27 cellular contexts compared by ENCODE assay signal in the genomic region with DNA sequence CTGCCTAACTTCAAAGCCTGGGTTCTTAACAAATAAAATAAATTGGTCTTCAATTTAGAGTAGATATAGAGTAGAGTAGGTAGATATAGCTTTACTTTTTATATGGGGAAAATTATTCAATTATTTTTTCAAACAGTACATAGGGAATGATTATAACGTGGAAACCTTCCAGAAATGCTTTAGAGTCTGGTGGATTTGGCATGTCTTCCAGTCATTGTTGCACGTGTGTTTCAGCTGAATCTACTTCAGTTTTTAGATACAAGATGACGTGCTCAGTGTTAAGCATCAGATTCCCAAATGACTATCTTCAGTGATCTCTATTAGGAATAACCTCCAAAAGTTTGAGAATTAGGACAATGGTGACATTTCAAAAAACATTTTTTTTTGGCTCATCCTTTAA.
"Had no signal": no experiment of that assay in that cellular context is flagged by ENCODE, and none has a peak within 500 bp of the region (broad histone marks: within the 10 kb centered on the region; RNA-seq: fewer than 3 reads in every experiment).

No MANE protein-coding gene starts in this region.

- H3K4me3 ChIP-seq: dorsolateral prefrontal cortex, heart right ventricle, lung, ovary, psoas muscle, thoracic aorta, tibial nerve, upper lobe of left lung had no signal

- H3K4me1 ChIP-seq: foreskin keratinocyte, upper lobe of left lung had no signal

- H3K36me3 ChIP-seq: heart right ventricle, ovary, thoracic aorta, tibial nerve, upper lobe of left lung had no signal

- DNase-seq: dorsolateral prefrontal cortex; effector CD4-positive, alpha-beta T cell; endodermal cell; foreskin keratinocyte; glutamatergic neuron; heart right ventricle; hypothalamus; immature natural killer cell; islet precursor cell; kidney glomerular epithelial cell; left colon; natural killer cell; occipital lobe; ovary; posterior cingulate gyrus; psoas muscle; right cardiac atrium; small intestine; stimulated activated CD4-positive, alpha-beta T cell treated with anti-CD3 and anti-CD28 coated beads, Interleukin-15, amount 100 ng/mL, for 24 hours; stimulated activated CD4-positive, alpha-beta T cell treated with anti-CD3 and anti-CD28 coated beads, Interleukin-2, amount 100 ng/mL, for 48 hours; stimulated activated naive B cell treated with anti-CD40 and anti-IgM and Interleukin-4, amounts not matched to agents 10 μg/mL and 1 μg/mL and 100 μg/mL, for 72 hours; upper lobe of left lung had no signal

- ATAC-seq: esophagus mucosa; foreskin keratinocyte; heart right ventricle; left colon; natural killer cell; psoas muscle; right cardiac atrium; stimulated activated naive B cell treated with anti-CD40 and anti-IgM and Interleukin-4, amounts not matched to agents 10 μg/mL and 1 μg/mL and 100 μg/mL, for 72 hours had no signal

- H3K27ac ChIP-seq: dorsolateral prefrontal cortex, epithelial cell of prostate, foreskin keratinocyte, ovary, psoas muscle, thoracic aorta, tibial nerve, upper lobe of left lung had no signal

- H3K27me3 ChIP-seq: foreskin keratinocyte, heart right ventricle, ovary, tibial nerve, upper lobe of left lung had no signal

- H3K9me3 ChIP-seq: psoas muscle, thoracic aorta, upper lobe of left lung had no signal
